Comparison of ENCODE assay signal across 11 cellular contexts in genomic region chr16:11978080-11978479, GRCh38. TPM values are rescaled to one million over a fixed set of nuclear protein-coding genes. Genes with fewer than 3 reads are reported as not detected.
DNase-seq lines count a peak whose midpoint lies in the region; ATAC-seq, FAIRE-seq and TF ChIP-seq lines count a peak whose summit lies in the region.
"Had no signal": no experiment of that assay in that cellular context is flagged by ENCODE, and none has a peak within 500 bp of the region (broad histone marks: within the 10 kb centered on the region; RNA-seq: fewer than 3 reads in every experiment).

No MANE protein-coding gene starts in this region.

- no peak overlapping the region for H2AFZ ChIP-seq in neural progenitor cell (replicated peaks)

- H3K4me3 ChIP-seq in BE2C (ENCODE audit: low read depth, low read length) (peak overlapping the region; percentile 96), neural progenitor cell (peak overlapping the region; percentile 100)

- DNase-seq in BE2C (no peak), HFFc6 (no peak), neural progenitor cell (ENCODE audit: low spot score) (no peak), NCI-H2029 (lab: John Stamatoyannopoulos, UW) (no peak), NCI-H2171 treated with DMSO at 0.1 percent for 48 hours (lab: John Stamatoyannopoulos, UW) (no peak), GM12892 (ENCODE audit: insufficient read length) (no peak)
- DNase-seq: NCI-H187 had no signal

- no peak for FAIRE-seq in GM12892 (lab: Jason Lieb, UNC)
- FAIRE-seq: endothelial cell of umbilical vein had no signal

- H3K27me3 ChIP-seq in BE2C (no peaks in the 10 kb centered on the region), neural progenitor cell (no peaks in the 10 kb centered on the region)

- H3K9me3 Mint-ChIP-seq in HFFc6 (peaks cover 4% of the 10 kb centered on the region; the same call in 1 of the 2 replicates), brain (no peaks in the 10 kb centered on the region), neural progenitor cell (no peaks in the 10 kb centered on the region)

- peaks cover 2% of the 10 kb centered on the region for H4K20me1 ChIP-seq in neural progenitor cell (ENCODE audit: low read depth)

- H3K4me3 Mint-ChIP-seq in HFFc6: peak overlapping the region; percentile 96
- H3K4me3 Mint-ChIP-seq in brain: peak overlapping the region; percentile 85 to 97 (median 93)
- H3K4me3 Mint-ChIP-seq in neural progenitor cell: peak overlapping the region; percentile 87

- H3K9ac ChIP-seq in neural progenitor cell: no peak overlapping the region

- no peaks in the 10 kb centered on the region for H3K9me3 ChIP-seq in BE2C
- no peaks in the 10 kb centered on the region for H3K9me3 ChIP-seq in neural progenitor cell (ENCODE audit: low read depth)

- H3K27ac Mint-ChIP-seq in HFFc6: peak overlapping the region; percentile 95
- H3K27ac Mint-ChIP-seq in brain: peak overlapping the region; percentile 71 to 94 (median 91)
- H3K27ac Mint-ChIP-seq in neural progenitor cell: peak overlapping the region; percentile 59

- ATAC-seq in HG03442 (IDR thresholded peaks at IDR 0.05; ENCODE audit: unreplicated experiment): no peak

- H3K4me1 ChIP-seq in BE2C (no peaks in the 10 kb centered on the region), neural progenitor cell (peaks cover 9% of the 10 kb centered on the region)

- H3K36me3 Mint-ChIP-seq in HFFc6 (ENCODE audit: low read depth) (peaks cover 20% of the 10 kb centered on the region), brain (peaks cover 17% of the 10 kb centered on the region), neural progenitor cell (no peaks in the 10 kb centered on the region)

- H3K27ac ChIP-seq in neural progenitor cell: no peak overlapping the region

- no peaks in the 10 kb centered on the region for H3K36me3 ChIP-seq in BE2C
- no peaks in the 10 kb centered on the region for H3K36me3 ChIP-seq in neural progenitor cell

- peaks cover 10% of the 10 kb centered on the region for H3F3A ChIP-seq in neural progenitor cell (ENCODE audit: low read depth)

- H3K4me1 Mint-ChIP-seq in HFFc6 (ENCODE audit: low read depth) (peaks cover 51% of the 10 kb centered on the region), brain (peaks cover 44% of the 10 kb centered on the region), neural progenitor cell (peaks cover 26% of the 10 kb centered on the region)

- TF ChIP-seq POLR2A in GM12892 (IDR thresholded peaks at IDR 0.05; ENCODE audit: low read depth, low read length): no peak

- peaks cover 24% of the 10 kb centered on the region for H3K79me2 ChIP-seq in neural progenitor cell (ENCODE audit: low read depth)

- peak overlapping the region; percentile 91 for H3K4me2 ChIP-seq in neural progenitor cell

- no peaks in the 10 kb centered on the region; the same call in 1 of the 2 replicates for H3K27me3 Mint-ChIP-seq in HFFc6 (ENCODE audit: insufficient read depth)
- H3K27me3 Mint-ChIP-seq in brain: peaks cover 11% of the 10 kb centered on the region
- H3K27me3 Mint-ChIP-seq in neural progenitor cell (ENCODE audit: insufficient read depth, low read depth): peaks cover 2% of the 10 kb centered on the region

- TF ChIP-seq CTCF in BE2C (IDR thresholded peaks at IDR 0.05; ENCODE audit: low read depth, low read length) (no peak), HFFc6 (IDR thresholded peaks at IDR 0.05) (no peak), brain (conservative IDR thresholded peaks at IDR 0.05) (no peak), neural progenitor cell (IDR thresholded peaks at IDR 0.05) (no peak)

RNA-seq across cellular contexts. Expression of gene SNX29, which starts 1.5 kb away (rescaled TPM):
- 2.9 TPM for polyA plus RNA-seq in BE2C (2012; ENCODE audit: insufficient read depth, insufficient read length, low read depth)
- 10 to 100 TPM; 21.7 to 29.4 (median 26.5) TPM for total RNA-seq in HFFc6 (2021; fragmentation: NEBNext Ultra II Directional; extraction: Animal tissue kit (Norgen Biotek cat#: 25700))
- polyA plus RNA-seq in brain (ENCODE audit: insufficient read depth, low read depth, low replicate concordance): 13.6 TPM
- total RNA-seq in neural progenitor cell (ENCODE audit: low replicate concordance): 6.3 and 7.2 TPM in 2 replicates
- 22.8 TPM for polyA plus RNA-seq in GM12892 (2012; ENCODE audit: missing spikeins)

RNA-seq across cellular contexts. Expression of gene TNFRSF17, which starts 13.1 kb away (rescaled TPM):
- polyA plus RNA-seq in BE2C (2012; ENCODE audit: insufficient read depth, insufficient read length, low read depth): not detected
- under 1 TPM in 1 of 6 experiments, not detected in 5; 0.28 TPM for total RNA-seq in HFFc6 (2021; fragmentation: NEBNext Ultra II Directional; extraction: Animal tissue kit (Norgen Biotek cat#: 25700))
- not detected for polyA plus RNA-seq in brain (ENCODE audit: insufficient read depth, low read depth, low replicate concordance)
- total RNA-seq in neural progenitor cell (ENCODE audit: low replicate concordance): not detected in 2 replicates
- 107 TPM for polyA plus RNA-seq in GM12892 (2012; ENCODE audit: missing spikeins)
- total RNA-seq: endothelial cell of umbilical vein, pulmonary artery endothelial cell had no signal
- polyA plus RNA-seq: endothelial cell of umbilical vein had no signal

RNA-seq across cellular contexts. Expression of gene NPIPB2, which starts 36.2 kb away (rescaled TPM):
- polyA plus RNA-seq in BE2C (2012; ENCODE audit: insufficient read depth, insufficient read length, low read depth): 1.3 TPM
- 1 to 10 TPM; 4.4 to 6.8 (median 4.9) TPM for total RNA-seq in HFFc6 (2021; fragmentation: NEBNext Ultra II Directional; extraction: Animal tissue kit (Norgen Biotek cat#: 25700))
- polyA plus RNA-seq in brain (ENCODE audit: insufficient read depth, low read depth, low replicate concordance): 7.8 TPM
- 7.3 TPM in 2 replicates for total RNA-seq in neural progenitor cell (ENCODE audit: low replicate concordance)
- polyA plus RNA-seq in GM12892 (2012; ENCODE audit: missing spikeins): 7.5 TPM
